ENCODE assay signal across 9 cellular contexts in the genomic region with DNA sequence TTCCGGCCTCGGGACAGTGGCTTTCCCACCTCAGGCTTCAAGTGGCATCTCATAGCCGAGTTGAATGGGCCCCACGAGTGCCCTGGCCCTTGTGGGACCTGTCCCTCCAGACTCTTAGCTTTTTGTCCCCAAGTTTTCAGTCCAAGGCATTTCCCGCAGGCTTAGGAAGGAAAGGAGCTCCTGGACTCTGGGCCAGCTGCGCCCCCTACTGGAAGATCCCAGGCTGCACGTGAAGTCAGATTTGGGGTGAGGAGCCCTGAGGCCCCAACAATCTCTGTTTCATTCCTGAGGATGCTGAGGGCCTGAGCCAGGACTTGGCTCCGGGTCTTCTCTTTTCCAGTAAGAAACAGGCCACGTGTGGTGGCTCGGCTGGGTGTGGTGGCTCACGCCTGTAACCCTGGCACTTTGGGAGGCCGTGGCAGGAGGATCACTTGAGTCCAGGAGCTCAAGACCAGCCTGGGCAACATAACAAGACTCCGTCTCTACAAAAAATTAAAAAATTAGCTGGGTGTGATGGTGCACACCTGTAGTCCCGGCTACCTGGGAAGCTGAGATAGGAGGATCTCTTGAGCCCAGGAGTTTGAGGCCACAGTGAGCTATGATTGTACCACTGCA.
DNase-seq lines count a peak whose midpoint lies in the region; ATAC-seq, FAIRE-seq and TF ChIP-seq lines count a peak whose summit lies in the region.
"Had no signal": no experiment of that assay in that cellular context is flagged by ENCODE, and none has a peak within 500 bp of the region (broad histone marks: within the 10 kb centered on the region; RNA-seq: fewer than 3 reads in every experiment).

No MANE protein-coding gene starts in this region.

- no peak overlapping the region for H3K4me3 ChIP-seq in BJ (ENCODE audit: low read depth, low read length)
- H3K4me3 ChIP-seq: skin epidermis had no signal

- POLR2A ChIA-PET in BJ (lab: Charles Lee), result interaction anchor here (0.6 kb wide), 1 partner anchor 267 kb away, joined by 3 read pairs; no protein-coding TSS in a partner anchor

- intact Hi-C loops in activated T-helper 2 cell treated with anti-CD3 and anti-CD28 coated beads, Interferon-gamma antibody, Interleukin-2, Interleukin-4, amounts not matched to agents 10 μg/mL and 5 μg/mL and 100 μg/mL, durations not matched to agents 14 hours and 24 hours and 36 hours (cut with micrococcal nuclease), result loop anchor here (2.0 kb wide), 1 partner anchor 110 kb away; no protein-coding TSS in a partner anchor

- CTCF ChIA-PET in BJ (lab: Yijun Ruan, JAX), result interaction anchor here (0.6 to 18.9 kb wide), 38 partner anchors 9 to 492 kb away, joined by 3 to 531 read pairs (median 6); no protein-coding TSS in a partner anchor

- ATAC-seq in HG02763 (IDR thresholded peaks at IDR 0.05; ENCODE audit: unreplicated experiment), result no peak

- no peaks in the 10 kb centered on the region for H3K36me3 Mint-ChIP-seq in activated T-helper 2 cell treated with anti-CD3 and anti-CD28 coated beads, Interferon-gamma antibody, Interleukin-2, Interleukin-4, amounts not matched to agents 10 μg/mL and 5 μg/mL and 100 μg/mL, durations not matched to agents 14 hours and 24 hours and 36 hours (ENCODE audit: low read depth)
- no peaks in the 10 kb centered on the region for H3K36me3 Mint-ChIP-seq in glutamatergic neuron (ENCODE audit: unreplicated experiment)

- no peaks in the 10 kb centered on the region for H3K27me3 Mint-ChIP-seq in activated T-helper 2 cell treated with anti-CD3 and anti-CD28 coated beads, Interferon-gamma antibody, Interleukin-2, Interleukin-4, amounts not matched to agents 10 μg/mL and 5 μg/mL and 100 μg/mL, durations not matched to agents 14 hours and 24 hours and 36 hours (ENCODE audit: low read depth)
- H3K27me3 Mint-ChIP-seq in glutamatergic neuron (ENCODE audit: unreplicated experiment), result peaks cover 21% of the 10 kb centered on the region

- H3K27me3 ChIP-seq in BJ (ENCODE audit: control insufficient read depth, insufficient read depth, low read length), result no peaks in the 10 kb centered on the region

- DNase-seq in BJ (ENCODE audit: low read depth) (no peak), GM18507 (ENCODE audit: extremely low spot score, insufficient read length, low read depth) (peak; percentile 35), NCI-H82 (lab: John Stamatoyannopoulos, UW) (peak; percentile 78), glutamatergic neuron (peak; percentile 83), pons (ENCODE audit: low spot score) (peak; percentile 74), mesenteric fat pad (ENCODE audit: low spot score) (no peak)
- peak; percentile 10 for DNase-seq in activated T-helper 2 cell treated with anti-CD3 and anti-CD28 coated beads, Interferon-gamma antibody, Interleukin-2, Interleukin-4, amounts not matched to agents 10 μg/mL and 5 μg/mL and 100 μg/mL, durations not matched to agents 14 hours and 24 hours and 36 hours (ENCODE audit: low spot score)

- TF ChIP-seq CTCF in BJ (IDR thresholded peaks at IDR 0.05; ENCODE audit: insufficient read depth, low read depth, low read length), result peak; percentile 97
- TF ChIP-seq CTCF in glutamatergic neuron (IDR thresholded peaks at IDR 0.05; ENCODE audit: partially characterized antibody, unreplicated experiment), result peak; percentile 99

- H3K27ac Mint-ChIP-seq in activated T-helper 2 cell treated with anti-CD3 and anti-CD28 coated beads, Interferon-gamma antibody, Interleukin-2, Interleukin-4, amounts not matched to agents 10 μg/mL and 5 μg/mL and 100 μg/mL, durations not matched to agents 14 hours and 24 hours and 36 hours, result no peak overlapping the region
- H3K27ac Mint-ChIP-seq in glutamatergic neuron (ENCODE audit: unreplicated experiment), result no peak overlapping the region

- H3K4me3 Mint-ChIP-seq in activated T-helper 2 cell treated with anti-CD3 and anti-CD28 coated beads, Interferon-gamma antibody, Interleukin-2, Interleukin-4, amounts not matched to agents 10 μg/mL and 5 μg/mL and 100 μg/mL, durations not matched to agents 14 hours and 24 hours and 36 hours (ENCODE audit: low read depth), result no peak overlapping the region
- H3K4me3 Mint-ChIP-seq in glutamatergic neuron (ENCODE audit: unreplicated experiment), result no peak overlapping the region

- H3K36me3 ChIP-seq in BJ (ENCODE audit: control insufficient read depth, insufficient read depth, low read length), result peaks cover 15% of the 10 kb centered on the region

- no peaks in the 10 kb centered on the region for H3K4me1 Mint-ChIP-seq in activated T-helper 2 cell treated with anti-CD3 and anti-CD28 coated beads, Interferon-gamma antibody, Interleukin-2, Interleukin-4, amounts not matched to agents 10 μg/mL and 5 μg/mL and 100 μg/mL, durations not matched to agents 14 hours and 24 hours and 36 hours (ENCODE audit: low read depth)
- peaks cover 38% of the 10 kb centered on the region for H3K4me1 Mint-ChIP-seq in glutamatergic neuron (ENCODE audit: low read depth, unreplicated experiment)

- FAIRE-seq in GM18507 (lab: Jason Lieb, UNC), result peak; percentile 76

- H3K9me3 Mint-ChIP-seq in activated T-helper 2 cell treated with anti-CD3 and anti-CD28 coated beads, Interferon-gamma antibody, Interleukin-2, Interleukin-4, amounts not matched to agents 10 μg/mL and 5 μg/mL and 100 μg/mL, durations not matched to agents 14 hours and 24 hours and 36 hours, result no peaks in the 10 kb centered on the region
- peaks cover 19% of the 10 kb centered on the region for H3K9me3 Mint-ChIP-seq in glutamatergic neuron (ENCODE audit: unreplicated experiment)

Comparison
In these comparisons a context has a peak if more than half of its experiments do, and no peak if none do; other contexts are left out.
1. DNase-seq: peak in GM18507 (single experiment), NCI-H82 (single experiment), activated T-helper 2 cell treated with anti-CD3 and anti-CD28 coated beads, Interferon-gamma antibody, Interleukin-2, Interleukin-4, amounts not matched to agents 10 μg/mL and 5 μg/mL and 100 μg/mL, durations not matched to agents 14 hours and 24 hours and 36 hours (single experiment), glutamatergic neuron (single experiment) and pons (single experiment); none in BJ (single experiment) and mesenteric fat pad (single experiment).